In the genomic region with DNA sequence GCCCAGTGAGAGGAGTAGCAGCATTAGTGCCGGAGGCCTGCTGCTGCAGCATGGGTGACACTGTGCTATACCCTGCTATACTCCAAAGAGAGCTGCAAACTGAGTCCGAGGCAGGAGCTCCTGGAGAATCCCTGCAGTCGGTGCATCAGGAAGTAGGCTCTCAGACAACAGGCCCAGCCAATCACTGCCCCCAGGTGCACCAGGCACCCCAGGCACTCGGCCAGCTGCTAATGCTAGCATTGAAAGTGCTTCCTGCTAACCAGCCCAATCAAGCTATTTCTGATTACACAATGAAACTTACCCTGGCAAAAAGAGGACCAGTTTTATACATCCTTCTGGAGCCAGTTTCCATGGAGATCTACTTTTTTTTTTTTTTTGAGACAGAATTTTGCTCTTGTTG, we compare ENCODE assay signal across 16 cellular contexts. TPM values are rescaled to one million over a fixed set of nuclear protein-coding genes. Genes with fewer than 3 reads are reported as not detected.
DNase-seq lines count a peak whose midpoint lies in the region; ATAC-seq and TF ChIP-seq lines count a peak whose summit lies in the region.
"Had no signal": no experiment of that assay in that cellular context is flagged by ENCODE, and none has a peak within 500 bp of the region (broad histone marks: within the 10 kb centered on the region; RNA-seq: fewer than 3 reads in every experiment).

No MANE protein-coding gene starts in this region.

- H3K27me3 Mint-ChIP-seq in WTC11 (ENCODE audit: low read depth) = no peaks in the 10 kb centered on the region; the same call in none of the 2 replicates

- H3K4me1 Mint-ChIP-seq in WTC11 = peaks cover 76% of the 10 kb centered on the region
- H3K4me1 Mint-ChIP-seq: activated CD4-positive, alpha-beta T cell treated with anti-CD3 and anti-CD28 coated beads, Interleukin-2, amount 10 ng/mL, durations not matched to agents 7 days and 5 days had no signal

- ATAC-seq in WTC11 (peak; percentile 14), HG02588 (IDR thresholded peaks at IDR 0.05; ENCODE audit: unreplicated experiment) (no peak)
- ATAC-seq: activated T-cell treated with anti-CD3 and anti-CD28 coated beads, Interleukin-2, amount 50 U/mL, for 72 hours; GM12878 had no signal

- intact Hi-C loops in posterior cingulate gyrus (cut with DNase I) = no loop called here

- no peaks in the 10 kb centered on the region for H3K9me3 ChIP-seq in HAP-1

- no peaks in the 10 kb centered on the region; the same call in 1 of the 2 replicates for H3K4me1 ChIP-seq in HAP-1
- H3K4me1 ChIP-seq: BLaER1 treated with 17β-estradiol and CSF1 and Interleukin-3, amounts not matched to agents 10 nM and 100 nM had no signal

- H3K9me3 Mint-ChIP-seq in WTC11 = peaks cover 6% of the 10 kb centered on the region
- H3K9me3 Mint-ChIP-seq: activated CD4-positive, alpha-beta T cell treated with anti-CD3 and anti-CD28 coated beads, Interleukin-2, amount 10 ng/mL, durations not matched to agents 7 days and 5 days; activated T-cell treated with anti-CD3 and anti-CD28 coated beads, Interleukin-2, amount 50 U/mL, for 72 hours had no signal

- TF ChIP-seq CTCF in LNCaP clone FGC (IDR thresholded peaks at IDR 0.05; ENCODE audit: control insufficient read depth, extremely low read depth, insufficient read depth) (no peak), WTC11 (IDR thresholded peaks at IDR 0.05) (no peak)

- no peak overlapping the region for H3K4me3 ChIP-seq in LNCaP clone FGC (ENCODE audit: low read depth, low read length)
- no peak overlapping the region for H3K4me3 ChIP-seq in HAP-1
- H3K4me3 ChIP-seq: BLaER1 treated with 17β-estradiol and CSF1 and Interleukin-3, amounts not matched to agents 10 nM and 100 nM; GM12878 had no signal

- H3K4me3 Mint-ChIP-seq in WTC11 = no peak overlapping the region
- H3K4me3 Mint-ChIP-seq: activated CD4-positive, alpha-beta T cell treated with anti-CD3 and anti-CD28 coated beads, Interleukin-2, amount 10 ng/mL, durations not matched to agents 7 days and 5 days; activated T-cell treated with anti-CD3 and anti-CD28 coated beads, Interleukin-2, amount 50 U/mL, for 72 hours had no signal

- no peaks in the 10 kb centered on the region for H3K36me3 Mint-ChIP-seq in WTC11

- DNase-seq in LNCaP clone FGC (ENCODE audit: low read depth) (peak; percentile 79), NCI-H2107 (lab: John Stamatoyannopoulos, UW) (peak; percentile 39), WTC11 (ENCODE audit: low spot score) (peak; percentile 38), posterior cingulate gyrus (peak in 8 of 10 donors; percentile 33 to 92 (median 60)), activated T-cell treated with anti-CD3 and anti-CD28 coated beads for 4 hours (no peak), ACHN (no peak), HAP-1 (ENCODE audit: low spot score in 2 of 2) (no peak)
- DNase-seq: activated CD4-positive, alpha-beta T cell treated with anti-CD3 and anti-CD28 coated beads, Interleukin-2, amount 10 ng/mL, durations not matched to agents 7 days and 5 days; activated T-cell treated with anti-CD3 and anti-CD28 coated beads, Interleukin-2, amount 50 U/mL, for 72 hours; islet precursor cell; Kasumi-1 had no signal

- CTCF ChIA-PET in WTC11 (lab: Charles Lee) = interaction anchor here (0.7 kb wide), 1 partner anchor 23 kb away, joined by 4 read pairs; no protein-coding TSS in a partner anchor

- no peak overlapping the region for H3K27ac Mint-ChIP-seq in WTC11
- H3K27ac Mint-ChIP-seq: activated CD4-positive, alpha-beta T cell treated with anti-CD3 and anti-CD28 coated beads, Interleukin-2, amount 10 ng/mL, durations not matched to agents 7 days and 5 days; activated T-cell treated with anti-CD3 and anti-CD28 coated beads, Interleukin-2, amount 50 U/mL, for 72 hours had no signal

- peaks cover 32% of the 10 kb centered on the region for H3K27me3 ChIP-seq in HAP-1 (ENCODE audit: low read depth)
- H3K27me3 ChIP-seq: BLaER1 treated with 17β-estradiol and CSF1 and Interleukin-3, amounts not matched to agents 10 nM and 100 nM had no signal

- H3K36me3 ChIP-seq in HAP-1 (replicated peaks) = no peaks in the 10 kb centered on the region
- H3K36me3 ChIP-seq: BLaER1 treated with 17β-estradiol and CSF1 and Interleukin-3, amounts not matched to agents 10 nM and 100 nM had no signal

- in situ Hi-C loops in ACHN (cut with HindIII; ENCODE audit: low pct_ligation_motif_present, low pct_unique_long_range_greater_than_20kb, low sequenced_read_pairs) (no loop called here), HAP-1 (cut with MboI; ENCODE audit: low sequenced_read_pairs) (no loop called here)

- POLR2A ChIA-PET in WTC11 (lab: Charles Lee) = interaction anchor here (1.0 kb wide), 1 partner anchor 13 kb away, joined by 3 read pairs; no protein-coding TSS in a partner anchor

TF ChIP-seq in WTC11, 78 proteins besides CTCF, POLR2A, EP300 and RAD21 (continues in another document):
- TF ChIP-seq, protein P1, sequence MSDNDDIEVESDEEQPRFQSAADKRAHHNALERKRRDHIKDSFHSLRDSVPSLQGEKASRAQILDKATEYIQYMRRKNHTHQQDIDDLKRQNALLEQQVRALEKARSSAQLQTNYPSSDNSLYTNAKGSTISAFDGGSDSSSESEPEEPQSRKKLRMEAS (CRISPR knock-in tag; IDR thresholded peaks at IDR 0.05) = no peak
- no peak for TF ChIP-seq STAT6 (CRISPR knock-in tag; conservative IDR thresholded peaks at IDR 0.05; ENCODE audit: low read depth)
- no peak for TF ChIP-seq RELA (CRISPR knock-in tag; IDR thresholded peaks at IDR 0.05; ENCODE audit: borderline replicate concordance)
- no peak for TF ChIP-seq ZNF671 (CRISPR knock-in tag; IDR thresholded peaks at IDR 0.05)
- TF ChIP-seq FOXK1 (CRISPR knock-in tag; IDR thresholded peaks at IDR 0.05) = no peak
- TF ChIP-seq, protein P2, sequence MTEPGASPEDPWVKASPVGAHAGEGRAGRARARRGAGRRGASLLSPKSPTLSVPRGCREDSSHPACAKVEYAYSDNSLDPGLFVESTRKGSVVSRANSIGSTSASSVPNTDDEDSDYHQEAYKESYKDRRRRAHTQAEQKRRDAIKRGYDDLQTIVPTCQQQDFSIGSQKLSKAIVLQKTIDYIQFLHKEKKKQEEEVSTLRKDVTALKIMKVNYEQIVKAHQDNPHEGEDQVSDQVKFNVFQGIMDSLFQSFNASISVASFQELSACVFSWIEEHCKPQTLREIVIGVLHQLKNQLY (CRISPR knock-in tag; IDR thresholded peaks at IDR 0.05) = no peak
- TF ChIP-seq SOX15 (CRISPR knock-in tag; IDR thresholded peaks at IDR 0.05) = no peak
- TF ChIP-seq CREB1 (CRISPR knock-in tag; IDR thresholded peaks at IDR 0.05) = no peak
- TF ChIP-seq ZBTB43 (CRISPR knock-in tag; IDR thresholded peaks at IDR 0.05) = no peak
- no peak for TF ChIP-seq E2F1 (CRISPR knock-in tag; IDR thresholded peaks at IDR 0.05)
- no peak for TF ChIP-seq ZNF416 (CRISPR knock-in tag; IDR thresholded peaks at IDR 0.05)
- TF ChIP-seq NFE2L1 (CRISPR knock-in tag; IDR thresholded peaks at IDR 0.05) = no peak
- TF ChIP-seq, protein P3, sequence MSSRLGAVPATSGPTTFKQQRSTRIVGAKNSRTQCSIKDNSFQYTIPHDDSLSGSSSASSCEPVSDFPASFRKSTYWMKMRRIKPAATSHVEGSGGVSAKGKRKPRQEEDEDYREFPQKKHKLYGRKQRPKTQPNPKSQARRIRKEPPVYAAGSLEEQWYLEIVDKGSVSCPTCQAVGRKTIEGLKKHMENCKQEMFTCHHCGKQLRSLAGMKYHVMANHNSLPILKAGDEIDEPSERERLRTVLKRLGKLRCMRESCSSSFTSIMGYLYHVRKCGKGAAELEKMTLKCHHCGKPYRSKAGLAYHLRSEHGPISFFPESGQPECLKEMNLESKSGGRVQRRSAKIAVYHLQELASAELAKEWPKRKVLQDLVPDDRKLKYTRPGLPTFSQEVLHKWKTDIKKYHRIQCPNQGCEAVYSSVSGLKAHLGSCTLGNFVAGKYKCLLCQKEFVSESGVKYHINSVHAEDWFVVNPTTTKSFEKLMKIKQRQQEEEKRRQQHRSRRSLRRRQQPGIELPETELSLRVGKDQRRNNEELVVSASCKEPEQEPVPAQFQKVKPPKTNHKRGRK (CRISPR knock-in tag; IDR thresholded peaks at IDR 0.05; ENCODE audit: borderline replicate concordance) = no peak

RNA-seq across cellular contexts. Expression of gene IREB2, which starts 45.6 kb away (rescaled TPM):
- total RNA-seq in WTC11 (2021) = 86.0 to 89.5 TPM (median 89.3 TPM) in 3 replicates

RNA-seq across cellular contexts. Expression of gene CRABP1, which starts 52.3 kb away (rescaled TPM):
- total RNA-seq in WTC11 (2021) = 374 to 444 TPM (median 377 TPM) in 3 replicates
- total RNA-seq: activated CD4-positive, alpha-beta T cell treated with anti-CD3 and anti-CD28 coated beads, Interleukin-2, amount 10 ng/mL, durations not matched to agents 7 days and 5 days; posterior vena cava; RPMI7951 had no signal

Comparison
In these comparisons a context has a peak if more than half of its experiments do, and no peak if none do; other contexts are left out.
1. DNase-seq: peak in LNCaP clone FGC (single experiment), NCI-H2107 (single experiment), WTC11 (single experiment) and posterior cingulate gyrus (8 of 10); none in activated T-cell treated with anti-CD3 and anti-CD28 coated beads for 4 hours (single experiment), ACHN (single experiment) and HAP-1 (0 of 2).